In the genomic region with DNA sequence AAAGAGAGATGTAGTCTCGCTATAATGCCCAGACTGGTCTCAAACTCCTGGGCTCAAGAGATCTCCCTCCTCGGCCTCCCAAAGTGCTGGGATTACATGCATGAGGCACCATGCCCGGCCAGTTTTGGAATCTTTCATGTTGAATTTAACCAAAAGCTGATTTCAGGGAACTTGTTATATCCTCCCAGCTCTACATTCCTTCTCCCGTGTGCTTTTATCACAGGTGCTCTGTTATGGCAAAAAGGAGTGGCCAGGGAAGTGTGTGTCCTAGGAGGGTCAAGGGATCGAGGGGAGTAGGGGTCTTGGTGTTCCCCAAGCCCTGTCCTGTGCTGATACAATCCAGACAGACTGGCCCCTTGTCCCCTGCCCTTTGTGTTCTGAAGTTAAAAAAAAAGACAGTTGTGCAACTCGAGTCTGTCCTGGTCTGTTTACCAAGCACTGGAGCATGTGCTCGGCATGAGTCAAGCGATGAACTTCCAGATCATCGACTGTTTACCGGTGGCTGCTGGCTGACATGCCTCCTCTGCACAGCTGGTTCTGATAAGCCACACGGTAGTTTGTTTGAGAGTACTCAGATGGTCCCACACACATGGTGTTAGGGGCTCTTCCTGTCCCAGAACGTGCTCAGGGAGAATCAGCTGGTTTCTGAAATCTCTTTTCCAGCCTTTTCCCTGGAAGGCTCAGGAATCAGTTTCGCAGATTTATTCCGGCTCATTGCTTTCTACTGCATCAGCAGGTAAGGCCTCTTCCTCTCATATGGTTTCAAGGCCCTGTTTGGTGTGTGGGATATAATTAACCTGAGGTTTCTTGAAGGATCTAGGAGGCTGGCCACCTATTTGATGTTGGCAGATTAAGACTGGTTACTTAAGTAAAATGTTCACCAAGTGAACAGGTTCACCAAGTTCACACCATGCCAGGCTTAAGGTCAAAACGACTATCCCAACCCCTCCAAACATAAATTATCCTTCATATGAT, we compare ENCODE assay signal across 8 cellular contexts. TPM values are rescaled to one million over a fixed set of nuclear protein-coding genes. Genes with fewer than 3 reads are reported as not detected.
DNase-seq lines count a peak whose midpoint lies in the region; TF ChIP-seq lines count a peak whose summit lies in the region.

No MANE protein-coding gene starts in this region.

- in situ Hi-C loops in SK-MEL-5 (cut with HindIII; ENCODE audit: low pct_unique_long_range_greater_than_20kb, low sequenced_read_pairs) (no loop called here), KBM-7 (cut with MboI; ENCODE audit: low pct_unique_long_range_greater_than_20kb, low sequenced_read_pairs) (no loop called here)

- no peak overlapping the region for H3K4me3 ChIP-seq in skeletal muscle satellite cell (ENCODE audit: low read length)

- peak overlapping the region; percentile 39 for H3K27ac Mint-ChIP-seq in glutamatergic neuron (ENCODE audit: unreplicated experiment)

- H3K4me1 ChIP-seq in skeletal muscle satellite cell (ENCODE audit: control insufficient read depth, insufficient read depth, low read length): peaks cover 12% of the 10 kb centered on the region

- H3K9me3 Mint-ChIP-seq in glutamatergic neuron (ENCODE audit: unreplicated experiment): peaks cover 4% of the 10 kb centered on the region

- peaks cover 3% of the 10 kb centered on the region for H3K36me3 ChIP-seq in skeletal muscle satellite cell (ENCODE audit: insufficient read depth, low read length)

- H3K4me3 Mint-ChIP-seq in glutamatergic neuron (ENCODE audit: unreplicated experiment): no peak overlapping the region

- H3K4me2 ChIP-seq in skeletal muscle satellite cell (ENCODE audit: low read length): peak overlapping the region; percentile 25

- H3K27me3 ChIP-seq in skeletal muscle satellite cell (ENCODE audit: control insufficient read depth, insufficient read depth, low read length): no peaks in the 10 kb centered on the region

- H3K27me3 Mint-ChIP-seq in glutamatergic neuron (ENCODE audit: unreplicated experiment): peaks cover 8% of the 10 kb centered on the region

- peak; percentile 64 for DNase-seq in H4 (ENCODE audit: low spot score)
- DNase-seq in SK-MEL-5 (ENCODE audit: low read depth, low spot score): peak; percentile 15
- DNase-seq in glutamatergic neuron: no peak
- DNase-seq in COLO829 (ENCODE audit: low spot score): no peak
- DNase-seq in KBM-7: no peak
- DNase-seq in cerebellar nuclear complex (lab: John Stamatoyannopoulos, UW): no peak
- no peak for DNase-seq in activated effector memory CD4-positive, alpha-beta T cell treated with anti-CD3 and anti-CD28 coated beads, Interleukin-2, amount 50 U/mL, for 16 hours

- H3K36me3 Mint-ChIP-seq in glutamatergic neuron (ENCODE audit: unreplicated experiment): peaks cover 9% of the 10 kb centered on the region

- H3K9ac ChIP-seq in skeletal muscle satellite cell (ENCODE audit: low read depth, low read length): no peak overlapping the region

- no peaks in the 10 kb centered on the region for H3K9me3 ChIP-seq in skeletal muscle satellite cell (replicated peaks; ENCODE audit: low read length)

- TF ChIP-seq CTCF in glutamatergic neuron (IDR thresholded peaks at IDR 0.05; ENCODE audit: partially characterized antibody, unreplicated experiment): no peak

- peaks cover 4% of the 10 kb centered on the region for H3K4me1 Mint-ChIP-seq in glutamatergic neuron (ENCODE audit: low read depth, unreplicated experiment)

RNA-seq across cellular contexts. Expression of gene NAA20, which starts 52.6 kb away (rescaled TPM):
- total RNA-seq in H4 (2014; rRNA removed; shearing (Covaris generic)): 63.2 and 83.4 TPM in 2 replicates
- total RNA-seq in SK-MEL-5 (2014; rRNA removed; shearing (Covaris generic)): 89.5 and 95.8 TPM in 2 replicates
- 101 and 112 TPM in 2 replicates for polyA plus RNA-seq in SK-MEL-5 (2015; cell fraction: cytosol; rRNA removed)
- 48.9 and 57.0 TPM in 2 replicates for polyA plus RNA-seq in SK-MEL-5 (2015; cell fraction: nucleus; rRNA removed)
- 33.5 TPM for total RNA-seq in glutamatergic neuron (ENCODE audit: unreplicated experiment)
- total RNA-seq in skeletal muscle satellite cell (2012; rRNA removed): 45.4 and 52.5 TPM in 2 replicates

Comparison
In these comparisons a context has a peak if more than half of its experiments do, and no peak if none do; other contexts are left out.
1. DNase-seq: peak in H4 (single experiment) and SK-MEL-5 (single experiment); none in glutamatergic neuron (single experiment), COLO829 (single experiment), KBM-7 (single experiment), cerebellar nuclear complex (0 of 2) and activated effector memory CD4-positive, alpha-beta T cell treated with anti-CD3 and anti-CD28 coated beads, Interleukin-2, amount 50 U/mL, for 16 hours (single experiment).